ENCODE assay signal across 7 cellular contexts in the genomic region with DNA sequence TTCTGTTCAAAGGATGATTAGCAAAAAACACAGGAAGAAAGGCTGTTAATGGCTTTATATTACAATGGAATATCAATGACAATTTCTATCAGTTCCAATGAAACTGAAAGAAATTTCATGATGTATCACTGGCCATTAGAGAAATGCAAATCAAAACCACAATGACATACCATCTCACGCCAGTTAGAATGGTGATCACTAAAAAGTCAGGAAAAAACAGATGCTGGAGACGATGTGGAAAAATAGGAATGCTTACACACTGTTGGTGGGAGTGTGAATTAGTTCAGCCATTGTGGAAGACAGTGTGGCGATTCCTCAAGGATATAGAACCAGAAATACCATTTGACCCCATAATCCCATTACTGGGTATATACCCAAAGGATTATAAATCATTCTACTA. TPM values are rescaled to one million over a fixed set of nuclear protein-coding genes. Genes with fewer than 3 reads are reported as not detected.
A peak's percentile ranks its signal among the peaks of the same experiment; 100 is the strongest.
DNase-seq lines count a peak whose midpoint lies in the region; ATAC-seq, FAIRE-seq and TF ChIP-seq lines count a peak whose summit lies in the region.
"Not testable (repeated sequence)": the region's sequence is repeated elsewhere in the genome, so short reads cannot be mapped to it uniquely, and the experiment has no call there.

No MANE protein-coding gene starts in this region.

- peaks cover 87% of the 10 kb centered on the region for H3K4me1 ChIP-seq in Karpas-422 (ENCODE audit: low read length)
- H3K4me1 ChIP-seq in GM12878 (ENCODE audit: control insufficient read depth, insufficient read depth, low read length) = not testable (repeated sequence)

- not testable (repeated sequence) for H3K9me3 Mint-ChIP-seq in activated B cell treated with CpG ODN at 0.5 μM for 24 hours; activated T-cell treated with anti-CD3 and anti-CD28 coated beads, Interleukin-2, amount 50 U/mL, for 24 hours; activated naive CD8-positive, alpha-beta T cell (ENCODE audit: low read depth); natural killer cell; stimulated activated memory B cell treated with anti-CD40 and anti-IgM and Interleukin-4, amounts not matched to agents 10 μg/mL and 1 μg/mL and 100 μg/mL, for 72 hours

- H3K4me1 Mint-ChIP-seq in activated B cell treated with CpG ODN at 0.5 μM for 24 hours = peaks cover 57% of the 10 kb centered on the region
- peaks cover 58% of the 10 kb centered on the region for H3K4me1 Mint-ChIP-seq in activated T-cell treated with anti-CD3 and anti-CD28 coated beads, Interleukin-2, amount 50 U/mL, for 24 hours (ENCODE audit: low read depth)
- peaks cover 60% of the 10 kb centered on the region for H3K4me1 Mint-ChIP-seq in activated naive CD8-positive, alpha-beta T cell (ENCODE audit: low read depth)
- H3K4me1 Mint-ChIP-seq in natural killer cell = peaks cover 40 to 50% of the 10 kb centered on the region in 2 donors
- peaks cover 44% of the 10 kb centered on the region for H3K4me1 Mint-ChIP-seq in stimulated activated memory B cell treated with anti-CD40 and anti-IgM and Interleukin-4, amounts not matched to agents 10 μg/mL and 1 μg/mL and 100 μg/mL, for 72 hours

- not testable (repeated sequence) for H3K9ac ChIP-seq in Karpas-422 (ENCODE audit: low read length); GM12878 (ENCODE audit: control insufficient read depth, insufficient read depth, low read length)

- not testable (repeated sequence) for TF ChIP-seq POLR2A in GM12878 (IDR thresholded peaks at IDR 0.05; ENCODE audit: low read depth, low read length)

- not testable (repeated sequence) for BruUV-seq in GM12878 (replicated peaks; lab: Mats Ljungman, UMichigan)

- H3K27ac Mint-ChIP-seq in activated B cell treated with CpG ODN at 0.5 μM for 24 hours (peak overlapping the region; percentile 22), natural killer cell (peak overlapping the region; percentile 31 to 44)
- H3K27ac Mint-ChIP-seq in activated T-cell treated with anti-CD3 and anti-CD28 coated beads, Interleukin-2, amount 50 U/mL, for 24 hours = peak overlapping the region; percentile 57
- H3K27ac Mint-ChIP-seq in activated naive CD8-positive, alpha-beta T cell = peak overlapping the region; percentile 79
- H3K27ac Mint-ChIP-seq in stimulated activated memory B cell treated with anti-CD40 and anti-IgM and Interleukin-4, amounts not matched to agents 10 μg/mL and 1 μg/mL and 100 μg/mL, for 72 hours = peak overlapping the region; percentile 52

- not testable (repeated sequence) for H3K27me3 ChIP-seq in Karpas-422 (ENCODE audit: low read length); GM12878 (replicated peaks in 1 of 2; ENCODE audit: control insufficient read depth in 2 of 2, insufficient read depth in 2 of 2, low read length in 1 of 2)

- not testable (repeated sequence) for TF ChIP-seq RAD21 in GM12878 (IDR thresholded peaks at IDR 0.05; ENCODE audit: insufficient read depth, low read depth, low read length)

- not testable (repeated sequence) for TF ChIP-seq CTCF in activated B cell treated with CpG ODN at 0.5 μM for 24 hours (IDR thresholded peaks at IDR 0.05); GM12878 (IDR thresholded peaks at IDR 0.05 in 2 of 3, conservative IDR thresholded peaks at IDR 0.05 in 1 of 3; ENCODE audit: control insufficient read depth in 2 of 3, extremely low read depth in 1 of 3, insufficient read depth in 1 of 3, low read depth in 3 of 3, low read length in 3 of 3); natural killer cell (IDR thresholded peaks at IDR 0.05)

- not testable (repeated sequence) for H3K27me3 Mint-ChIP-seq in activated B cell treated with CpG ODN at 0.5 μM for 24 hours; activated T-cell treated with anti-CD3 and anti-CD28 coated beads, Interleukin-2, amount 50 U/mL, for 24 hours; activated naive CD8-positive, alpha-beta T cell; natural killer cell (ENCODE audit: low read depth in 2 of 2); stimulated activated memory B cell treated with anti-CD40 and anti-IgM and Interleukin-4, amounts not matched to agents 10 μg/mL and 1 μg/mL and 100 μg/mL, for 72 hours

- SMC1A ChIA-PET in GM12878 (lab: Charles Lee; ENCODE audit: uncharacterized antibody, unreplicated experiment) = interaction anchor here (15.5 kb wide), 1 partner anchor 7 kb away, joined by 154 read pairs; no protein-coding TSS in a partner anchor

- peaks cover 21% of the 10 kb centered on the region for H3K36me3 Mint-ChIP-seq in activated B cell treated with CpG ODN at 0.5 μM for 24 hours (ENCODE audit: low read depth)
- peaks cover 73% of the 10 kb centered on the region for H3K36me3 Mint-ChIP-seq in activated T-cell treated with anti-CD3 and anti-CD28 coated beads, Interleukin-2, amount 50 U/mL, for 24 hours (ENCODE audit: low read depth)
- H3K36me3 Mint-ChIP-seq in activated naive CD8-positive, alpha-beta T cell = peaks cover 39% of the 10 kb centered on the region
- H3K36me3 Mint-ChIP-seq in natural killer cell = not testable (repeated sequence)
- H3K36me3 Mint-ChIP-seq in stimulated activated memory B cell treated with anti-CD40 and anti-IgM and Interleukin-4, amounts not matched to agents 10 μg/mL and 1 μg/mL and 100 μg/mL, for 72 hours = peaks cover 15% of the 10 kb centered on the region

- H3K4me2 ChIP-seq in Karpas-422 (ENCODE audit: low read depth, low read length, poor library complexity, severe bottlenecking); GM12878 (ENCODE audit: control insufficient read depth, insufficient read depth): not testable (repeated sequence)

- H3K9me2 ChIP-seq in Karpas-422 (replicated peaks; ENCODE audit: insufficient read depth, low read length) = not testable (repeated sequence)

- not testable (repeated sequence) for DNase-seq in Karpas-422; activated B cell treated with CpG ODN at 0.5 μM for 24 hours; activated T-cell treated with anti-CD3 and anti-CD28 coated beads, Interleukin-2, amount 50 U/mL, for 24 hours; GM12878 (ENCODE audit: low read depth, low spot score); natural killer cell

- in situ Hi-C loops in GM12878 (cut with MboI) = not testable (repeated sequence)

- not testable (repeated sequence) for H2AFZ ChIP-seq in Karpas-422 (ENCODE audit: low read length); GM12878 (ENCODE audit: control insufficient read depth, low read depth, low read length)

- not testable (repeated sequence) for H3K9me3 ChIP-seq in Karpas-422 (ENCODE audit: low read length); GM12878 (replicated peaks; ENCODE audit: control insufficient read depth, insufficient read depth, low read length)

- FAIRE-seq in GM12878 (lab: Jason Lieb, UNC) = not testable (repeated sequence)

- peaks cover 93% of the 10 kb centered on the region for H3K79me2 ChIP-seq in Karpas-422 (ENCODE audit: low read length)
- not testable (repeated sequence) for H3K79me2 ChIP-seq in GM12878 (ENCODE audit: control insufficient read depth, insufficient read depth, low read length)

- RAD21 ChIA-PET in GM12878 (lab: Charles Lee; ENCODE audit: unreplicated experiment) = not testable (repeated sequence)

- not testable (repeated sequence) for ATAC-seq in activated B cell treated with CpG ODN at 0.5 μM for 24 hours (ENCODE audit: low read depth); natural killer cell; stimulated activated memory B cell treated with anti-CD40 and anti-IgM and Interleukin-4, amounts not matched to agents 10 μg/mL and 1 μg/mL and 100 μg/mL, for 72 hours
- peak; percentile 55; the same call in 2 of the 3 replicates for ATAC-seq in GM12878

- intact Hi-C loops in activated B cell treated with CpG ODN at 0.5 μM for 24 hours (cut with micrococcal nuclease); GM12878 (cut with micrococcal nuclease; ENCODE audit: unreplicated experiment); natural killer cell (cut with micrococcal nuclease): not testable (repeated sequence)

- H3K4me3 Mint-ChIP-seq in activated B cell treated with CpG ODN at 0.5 μM for 24 hours = peak overlapping the region; percentile 21
- not testable (repeated sequence) for H3K4me3 Mint-ChIP-seq in activated T-cell treated with anti-CD3 and anti-CD28 coated beads, Interleukin-2, amount 50 U/mL, for 24 hours; activated naive CD8-positive, alpha-beta T cell; natural killer cell; stimulated activated memory B cell treated with anti-CD40 and anti-IgM and Interleukin-4, amounts not matched to agents 10 μg/mL and 1 μg/mL and 100 μg/mL, for 72 hours

- POLR2A ChIA-PET in activated B cell treated with CpG ODN at 0.5 μM for 24 hours (lab: Charles Lee) = not testable (repeated sequence)
- POLR2A ChIA-PET in GM12878 (lab: Charles Lee) = interaction anchor here (0.6 kb wide), 1 partner anchor 9 kb away, joined by 7 read pairs; no protein-coding TSS in a partner anchor

- H3K36me3 ChIP-seq in Karpas-422 (ENCODE audit: insufficient read depth, low read length); GM12878 (ENCODE audit: control insufficient read depth in 2 of 2, insufficient read depth in 2 of 2, low read length in 1 of 2): not testable (repeated sequence)

- CTCF ChIA-PET in activated B cell treated with CpG ODN at 0.5 μM for 24 hours (lab: Charles Lee); GM12878 (lab: Yijun Ruan, JAX): not testable (repeated sequence)

- not testable (repeated sequence) for H3K4me3 ChIP-seq in Karpas-422 (ENCODE audit: low read length); GM12878

- peak overlapping the region; percentile 55 for H3K27ac ChIP-seq in Karpas-422 (ENCODE audit: low read length)
- not testable (repeated sequence) for H3K27ac ChIP-seq in GM12878 (ENCODE audit: control insufficient read depth, insufficient read depth)

- not testable (repeated sequence) for TF ChIP-seq EP300 in GM12878 (IDR thresholded peaks at IDR 0.05; ENCODE audit: borderline replicate concordance in 1 of 2, control insufficient read depth in 1 of 2, low read depth in 2 of 2, low read length in 2 of 2)

- not testable (repeated sequence) for H4K20me1 ChIP-seq in Karpas-422 (ENCODE audit: insufficient read depth, low read depth, low read length); GM12878 (ENCODE audit: control insufficient read depth, insufficient read depth)

- WGBS in GM12878 (ENCODE audit: insufficient coverage, insufficient replicate concordance, low lambda C conversion rate, missing lambda C conversion rate) = 74% methylated on average over 3 of the region's 3 CpGs

RNA-seq across cellular contexts. Expression of a gene that starts 53.5 kb away (rescaled TPM):
- total RNA-seq in Karpas-422 (2014; rRNA removed; shearing (Covaris generic); ENCODE audit: low replicate concordance) = 94.9 and 98.8 TPM in 2 replicates
- total RNA-seq in activated B cell treated with CpG ODN at 0.5 μM for 24 hours (69.2 and 78.1 TPM in 2 replicates), GM12878 (2014; rRNA removed) (27.3 and 28.9 TPM in 2 replicates), GM12878 (2014; rRNA removed; fragmentation: Illumina TruSeq; extraction: Trizol) (40.5 and 45.0 TPM in 2 replicates), GM12878 (2021) (56.4 and 57.6 TPM in 2 replicates), natural killer cell (100 to 1,000 TPM; 180 to 287 (median 230) TPM)
- total RNA-seq in GM12878 (2013; cell fraction: nucleolus; rRNA removed) = 1,014 and 1,112 TPM in 2 replicates
- 23.4 TPM for polyA plus RNA-seq in GM12878 (2011; ENCODE audit: low read depth)
- polyA plus RNA-seq in GM12878 (2011; rRNA removed) (107 and 119 TPM in 2 replicates), GM12878 (2014; fragmentation: Illumina TruSeq; extraction: Trizol) (46.3 and 51.7 TPM in 2 replicates), GM12878 (2014; fragmentation: Nextera tagmentation; extraction: Ambion mirVana) (10 to 100 TPM; 17.2 to 17.6 TPM), GM12878 (2014; rRNA removed) (30.4 and 30.8 TPM in 2 replicates), GM12878 (2016; fragmentation: Nextera tagmentation; extraction: Ambion mirVana) (10 to 100 TPM; 43.4 to 47.4 TPM)
- 49.4 and 66.2 TPM in 2 replicates for polyA plus RNA-seq in GM12878 (2011; cell fraction: cytosol; rRNA removed)
- polyA plus RNA-seq in GM12878 (2011; cell fraction: nucleus; rRNA removed) = 101 and 108 TPM in 2 replicates
- 36.8 and 37.8 TPM in 2 replicates for polyA plus RNA-seq in GM12878 (2012)
- polyA minus RNA-seq in GM12878 (2011; rRNA and poly(A)+ RNA removed) = 146 and 149 TPM in 2 replicates
- polyA minus RNA-seq in GM12878 (2011; cell fraction: cytosol; rRNA and poly(A)+ RNA removed) = 29.0 and 34.4 TPM in 2 replicates
- 262 and 381 TPM in 2 replicates for polyA minus RNA-seq in GM12878 (2011; cell fraction: nucleus; rRNA and poly(A)+ RNA removed)

Comparison
In these comparisons a context has a peak if more than half of its experiments do, and no peak if none do; other contexts are left out.
1. H3K27ac Mint-ChIP-seq: peak in every context shown above with its lines; median percentile 79 in activated naive CD8-positive, alpha-beta T cell; 57 in activated T-cell treated with anti-CD3 and anti-CD28 coated beads, Interleukin-2, amount 50 U/mL, for 24 hours; 52 in stimulated activated memory B cell treated with anti-CD40 and anti-IgM and Interleukin-4, amounts not matched to agents 10 μg/mL and 1 μg/mL and 100 μg/mL, for 72 hours; 38 in natural killer cell; 22 in activated B cell treated with CpG ODN at 0.5 μM for 24 hours.